8 cellular contexts compared by ENCODE assay signal in genomic region chr7:121530251-121531174, GRCh38.
A peak's percentile ranks its signal among the peaks of the same experiment; 100 is the strongest.
DNase-seq lines count a peak whose midpoint lies in the region; ATAC-seq, FAIRE-seq and TF ChIP-seq lines count a peak whose summit lies in the region.

No MANE protein-coding gene starts in this region.

- peak overlapping the region; percentile 56 to 87 (median 75) for H3K27ac Mint-ChIP-seq in nephron

- TF ChIP-seq CTCF in bronchial epithelial cell (IDR thresholded peaks at IDR 0.05; ENCODE audit: insufficient read depth, low read length, severe bottlenecking) (no peak), nephron (IDR thresholded peaks at IDR 0.05; ENCODE audit: unreplicated experiment in 3 of 3) (no peak)

- FAIRE-seq in bronchial epithelial cell (lab: Jason Lieb, UNC) = peak; percentile 47

- H3K27me3 Mint-ChIP-seq in nephron (ENCODE audit: low read depth) = no peaks in the 10 kb centered on the region

- peak overlapping the region; percentile 29 for H3K4me3 ChIP-seq in SJCRH30
- H3K4me3 ChIP-seq in bronchial epithelial cell (ENCODE audit: low read depth, low read length) = no peak overlapping the region

- H3K27me3 ChIP-seq in SJCRH30 = no peaks in the 10 kb centered on the region
- no peaks in the 10 kb centered on the region for H3K27me3 ChIP-seq in bronchial epithelial cell (ENCODE audit: control insufficient read depth, insufficient read depth, low read length)

- H3K36me3 Mint-ChIP-seq in nephron (ENCODE audit: low read depth) = no peaks in the 10 kb centered on the region

- DNase-seq in activated gamma-delta T cell treated with Interleukin-2 at 50 U/mL for 16 hours (peak; percentile 60), activated gamma-delta T cell (lab: John Stamatoyannopoulos, UW) (no peak), SJCRH30 (peak; percentile 81 to 93), bronchial epithelial cell (ENCODE audit: low read depth) (peak; percentile 98), NCI-H2171 (lab: John Stamatoyannopoulos, UW) (no peak), NCI-H345 (lab: John Stamatoyannopoulos, UW) (no peak)

- peak overlapping the region in 1 of 3 experiments; percentile 18 for H3K4me3 Mint-ChIP-seq in nephron

- no peaks in the 10 kb centered on the region for H3K9me3 Mint-ChIP-seq in nephron

- H3K36me3 ChIP-seq in SJCRH30 (no peaks in the 10 kb centered on the region), bronchial epithelial cell (ENCODE audit: control insufficient read depth, insufficient read depth, low read length) (no peaks in the 10 kb centered on the region)

- H3K9me3 ChIP-seq in SJCRH30 (replicated peaks) = peaks cover 6% of the 10 kb centered on the region; the same call in 1 of the 2 replicates

- H3K27ac ChIP-seq in SJCRH30 = peak overlapping the region; percentile 80

- H3K4me1 Mint-ChIP-seq in nephron = peaks cover 27% of the 10 kb centered on the region

- ATAC-seq in HG02973 (IDR thresholded peaks at IDR 0.05; ENCODE audit: unreplicated experiment) = peak; percentile 99

- peaks cover 25% of the 10 kb centered on the region for H3K4me1 ChIP-seq in SJCRH30

Comparison
In these comparisons a context has a peak if more than half of its experiments do, and no peak if none do; other contexts are left out.
1. DNase-seq: peak in activated gamma-delta T cell treated with Interleukin-2 at 50 U/mL for 16 hours (single experiment), SJCRH30 (2 of 2) and bronchial epithelial cell (single experiment); none in activated gamma-delta T cell (single experiment), NCI-H2171 (single experiment) and NCI-H345 (single experiment).